Comparison of ENCODE assay signal across 31 cellular contexts in genomic region chr1:17967623-17968022, GRCh38.
"Had no signal": no experiment of that assay in that cellular context is flagged by ENCODE, and none has a peak within 500 bp of the region (broad histone marks: within the 10 kb centered on the region; RNA-seq: fewer than 3 reads in every experiment).

No MANE protein-coding gene starts in this region.

- H3K4me3 ChIP-seq: adrenal gland, body of pancreas, cardiac muscle cell had no signal

- H3K27me3 ChIP-seq: adrenal gland, body of pancreas had no signal

- H3K4me1 ChIP-seq: adrenal gland, body of pancreas had no signal

- H3K27ac ChIP-seq: adrenal gland, body of pancreas, cardiac muscle cell, VCaP had no signal

- ATAC-seq: activated CD8-positive, alpha-beta T cell treated with anti-CD3 and anti-CD28 coated beads for 36 hours; activated naive CD4-positive, alpha-beta T cell treated with anti-CD3 and anti-CD28 coated beads, Interleukin-2, amount 50 U/mL, for 72 hours; activated T-cell treated with anti-CD3 and anti-CD28 coated beads, Interleukin-2, amount 50 U/mL, for 4 hours; activated T-cell treated with anti-CD3 and anti-CD28 coated beads, Interleukin-2, amount 50 U/mL, for 72 hours; activated T-helper 17 cell treated with anti-CD3 and anti-CD28 coated beads, Interleukin-2, amount 50 U/mL, for 72 hours; body of pancreas had no signal

- H3K36me3 ChIP-seq: adrenal gland, cardiac muscle cell had no signal

- H3K9me3 ChIP-seq: adrenal gland, body of pancreas had no signal

- DNase-seq: activated B cell treated with CpG ODN at 0.5 μM for 24 hours; activated CD4-positive, alpha-beta memory T cell treated with anti-CD3 and anti-CD28 coated beads for 36 hours; activated CD4-positive, alpha-beta T cell treated with anti-CD3 and anti-CD28 coated beads for 4 hours; activated CD4-positive, alpha-beta T cell treated with anti-CD3 and anti-CD28 coated beads, Interleukin-2, amount 10 ng/mL, durations not matched to agents 24 days and 14 days; activated CD4-positive, alpha-beta T cell treated with anti-CD3 and anti-CD28 coated beads, Interleukin-2, amount 50 U/mL, for 1 hour; activated CD4-positive, alpha-beta T cell treated with anti-CD3 and anti-CD28 coated beads, Interleukin-2, amount 50 U/mL, for 4 hours; activated CD4-positive, CD25-positive, alpha-beta regulatory T cell treated with anti-CD3 and anti-CD28 coated beads, Interleukin-2, amount 50 U/mL, for 72 hours; activated CD8-positive, alpha-beta memory T cell treated with anti-CD3 and anti-CD28 coated beads, Interleukin-2, amount 50 U/mL, for 4 hours; activated CD8-positive, alpha-beta T cell treated with anti-CD3 and anti-CD28 coated beads for 36 hours; activated effector memory CD4-positive, alpha-beta T cell treated with anti-CD3 and anti-CD28 coated beads, Interleukin-2, amount 50 U/mL, for 16 hours; activated gamma-delta T cell treated with Interleukin-2 at 50 U/mL for 16 hours; activated naive CD4-positive, alpha-beta T cell; activated naive CD4-positive, alpha-beta T cell treated with anti-CD3 and anti-CD28 coated beads for 36 hours; activated naive CD4-positive, alpha-beta T cell treated with anti-CD3 and anti-CD28 coated beads, Interleukin-2, amount 50 U/mL, for 16 hours; activated naive CD8-positive, alpha-beta T cell treated with anti-CD3 and anti-CD28 coated beads for 36 hours; activated T-cell treated with anti-CD3 and anti-CD28 coated beads for 4 hours; activated T-cell treated with anti-CD3 and anti-CD28 coated beads, Interleukin-2, amount 50 U/mL, for 1 hour; activated T-cell treated with anti-CD3 and anti-CD28 coated beads, Interleukin-2, amount 50 U/mL, for 4 hours; activated T-cell treated with anti-CD3 and anti-CD28 coated beads, Interleukin-2, amount 50 U/mL, for 72 hours; adrenal gland; amniotic stem cell; aorta; body of pancreas; caudate nucleus; cerebellar nuclear complex; T-helper 2 cell; T-helper 9 cell had no signal
